ENCODE assay signal across 23 cellular contexts in the genomic region with DNA sequence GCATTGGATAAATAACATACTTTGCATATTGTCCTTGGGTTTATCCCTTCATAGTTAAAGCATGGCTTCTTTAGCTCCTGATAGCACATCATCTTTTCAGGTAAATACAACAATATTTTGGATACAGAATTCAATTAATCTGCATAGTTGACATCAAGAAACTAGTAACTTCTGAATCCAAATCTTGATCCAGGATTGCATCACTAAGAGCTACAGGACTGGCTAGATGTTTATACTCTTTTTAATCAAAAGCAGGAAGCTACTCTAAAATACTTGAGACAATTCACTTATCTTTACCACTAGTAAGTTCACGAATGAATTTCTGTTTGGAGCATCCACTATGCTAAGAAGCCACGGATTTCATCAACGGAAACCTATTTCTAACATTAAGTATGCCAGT. TPM values are rescaled to one million over a fixed set of nuclear protein-coding genes. Genes with fewer than 3 reads are reported as not detected.
DNase-seq lines count a peak whose midpoint lies in the region; ATAC-seq and TF ChIP-seq lines count a peak whose summit lies in the region.
"Had no signal": no experiment of that assay in that cellular context is flagged by ENCODE, and none has a peak within 500 bp of the region (broad histone marks: within the 10 kb centered on the region; RNA-seq: fewer than 3 reads in every experiment).

No MANE protein-coding gene starts in this region.

- H3K36me3 ChIP-seq in adipocyte (ENCODE audit: control insufficient read depth, insufficient read depth, low read length, severe bottlenecking), result no peaks in the 10 kb centered on the region
- H3K36me3 ChIP-seq: BE2C; BLaER1 treated with 17β-estradiol and CSF1 and Interleukin-3, amounts not matched to agents 10 nM and 100 nM had no signal

- no peak overlapping the region for H3K4me3 Mint-ChIP-seq in activated T-helper 17 cell treated with anti-CD3 and anti-CD28 coated beads, Interleukin-2, amount 50 U/mL, for 72 hours
- H3K4me3 Mint-ChIP-seq: CD14-positive monocyte; CD4-positive, alpha-beta T cell; CD8-positive, alpha-beta memory T cell; GM23338; H9 had no signal

- no peak overlapping the region for H3K9ac ChIP-seq in adipocyte (ENCODE audit: low read length)
- H3K9ac ChIP-seq: BLaER1 treated with 17β-estradiol and CSF1 and Interleukin-3, amounts not matched to agents 10 nM and 100 nM had no signal

- H3K27me3 ChIP-seq in adipocyte (replicated peaks; ENCODE audit: control insufficient read depth, insufficient read depth, low read length) (no peaks in the 10 kb centered on the region), foreskin keratinocyte (no peaks in the 10 kb centered on the region)
- H3K27me3 ChIP-seq: BE2C; BLaER1 treated with 17β-estradiol and CSF1 and Interleukin-3, amounts not matched to agents 10 nM and 100 nM had no signal

- no peaks in the 10 kb centered on the region for H3K4me1 Mint-ChIP-seq in activated T-helper 17 cell treated with anti-CD3 and anti-CD28 coated beads, Interleukin-2, amount 50 U/mL, for 72 hours
- H3K4me1 Mint-ChIP-seq: CD8-positive, alpha-beta memory T cell; GM23338; H9 had no signal

- H3K9me3 ChIP-seq in adipocyte (ENCODE audit: control insufficient read depth, low read length), result peaks cover 4% of the 10 kb centered on the region
- H3K9me3 ChIP-seq: A549, BE2C had no signal

- no peaks in the 10 kb centered on the region for H3K27me3 Mint-ChIP-seq in activated T-helper 17 cell treated with anti-CD3 and anti-CD28 coated beads, Interleukin-2, amount 50 U/mL, for 72 hours
- H3K27me3 Mint-ChIP-seq: CD4-positive, alpha-beta T cell had no signal

- no peaks in the 10 kb centered on the region for H3K9me3 Mint-ChIP-seq in activated T-helper 17 cell treated with anti-CD3 and anti-CD28 coated beads, Interleukin-2, amount 50 U/mL, for 72 hours

- H3K27ac Mint-ChIP-seq in activated T-helper 17 cell treated with anti-CD3 and anti-CD28 coated beads, Interleukin-2, amount 50 U/mL, for 72 hours, result no peak overlapping the region
- H3K27ac Mint-ChIP-seq: CD4-positive, alpha-beta T cell; CD8-positive, alpha-beta memory T cell; GM23338; H9 had no signal

- peak overlapping the region; percentile 4 for H3K27ac ChIP-seq in epithelial cell of prostate
- no peak overlapping the region for H3K27ac ChIP-seq in foreskin keratinocyte
- no peak overlapping the region for H3K27ac ChIP-seq in substantia nigra (ENCODE audit: low read depth, low read length, poor library complexity, severe bottlenecking)
- H3K27ac ChIP-seq: A549; BLaER1 treated with 17β-estradiol and CSF1 and Interleukin-3, amounts not matched to agents 10 nM and 100 nM had no signal

- DNase-seq in adipocyte (ENCODE audit: low read depth), result peak; percentile 20
- DNase-seq in epithelial cell of prostate (ENCODE audit: low read depth, low spot score), result no peak
- peak; percentile 66 for DNase-seq in fibroblast of peridontal ligament (ENCODE audit: extremely low read depth)
- DNase-seq in foreskin keratinocyte, result no peak
- no peak for DNase-seq in substantia nigra (lab: John Stamatoyannopoulos, UW)
- DNase-seq: 8988T; ACHN; AML-193; BE2C; Calu3; CD4-positive, alpha-beta T cell; CD8-positive, alpha-beta memory T cell; DMS53; DMS79 treated with DMSO at 0.1 percent for 48 hours; GF-D8; H9 had no signal

- no peak for ATAC-seq in activated T-helper 17 cell treated with anti-CD3 and anti-CD28 coated beads, Interleukin-2, amount 50 U/mL, for 72 hours (replicated peaks)
- ATAC-seq in foreskin keratinocyte, result no peak
- ATAC-seq in HG03175 (IDR thresholded peaks at IDR 0.05; ENCODE audit: unreplicated experiment), result no peak
- ATAC-seq: A549, GM23338, HCT116 had no signal

- TF ChIP-seq CTCF in foreskin keratinocyte (conservative IDR thresholded peaks at IDR 0.05), result no peak

- H3K36me3 Mint-ChIP-seq in activated T-helper 17 cell treated with anti-CD3 and anti-CD28 coated beads, Interleukin-2, amount 50 U/mL, for 72 hours (ENCODE audit: low read depth), result no peaks in the 10 kb centered on the region
- H3K36me3 Mint-ChIP-seq: CD14-positive monocyte; CD8-positive, alpha-beta memory T cell had no signal

- H3K4me1 ChIP-seq in adipocyte (ENCODE audit: control insufficient read depth, insufficient read depth, low read length) (no peaks in the 10 kb centered on the region), foreskin keratinocyte (no peaks in the 10 kb centered on the region)
- H3K4me1 ChIP-seq: A549, BE2C had no signal

- H3K4me3 ChIP-seq in adipocyte (ENCODE audit: low read length), result no peak overlapping the region
- H3K4me3 ChIP-seq: A549; BLaER1 treated with 17β-estradiol and CSF1 and Interleukin-3, amounts not matched to agents 10 nM and 100 nM; GM23338 had no signal

RNA-seq across cellular contexts. Expression of gene SLC44A3, which starts 54.2 kb away (rescaled TPM):
- total RNA-seq in activated T-helper 17 cell treated with anti-CD3 and anti-CD28 coated beads, Interleukin-2, amount 50 U/mL, for 72 hours, result under 1 TPM in 1 of 2 donors, not detected in 1; 0.56 TPM
- total RNA-seq in foreskin keratinocyte, result 2.0 and 2.1 TPM in 2 replicates
- polyA plus RNA-seq in foreskin keratinocyte, result 2.1 and 2.8 TPM in 2 replicates
- polyA plus RNA-seq: CD14-positive monocyte had no signal

Comparison
In these comparisons a context has a peak if more than half of its experiments do, and no peak if none do; other contexts are left out.
1. DNase-seq: peak in adipocyte (single experiment) and fibroblast of peridontal ligament (single experiment); none in epithelial cell of prostate (single experiment), foreskin keratinocyte (0 of 2) and substantia nigra (0 of 49).